Comparison of ENCODE assay signal across 1 cellular context in the genomic region with DNA sequence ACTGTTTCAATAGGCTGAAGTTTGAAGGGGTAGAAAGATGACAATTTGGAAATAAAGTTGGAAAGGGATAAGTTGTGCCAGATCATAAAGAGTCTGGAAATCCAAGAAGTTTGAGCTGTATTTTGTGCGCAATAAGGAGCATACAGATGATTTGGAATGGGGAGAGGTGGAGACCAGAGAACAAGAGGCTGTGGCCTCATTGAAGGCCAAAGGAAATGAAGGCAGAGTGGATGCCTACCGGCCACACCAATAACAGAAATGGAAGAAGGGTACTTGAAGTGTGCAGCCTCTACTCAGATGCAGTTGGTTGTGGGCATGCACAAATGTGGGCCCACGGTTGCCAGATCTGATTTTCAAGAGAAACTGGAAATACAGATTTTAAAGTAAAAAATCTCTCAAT.
TF ChIP-seq lines count a peak whose summit lies in the region.

No MANE protein-coding gene starts in this region.

TF ChIP-seq in IMR-90, 13 proteins besides CTCF, POLR2A, EP300 and RAD21:
- TF ChIP-seq CEBPB (IDR thresholded peaks at IDR 0.05; ENCODE audit: low read depth, low read length) (no peak), RFX5 (IDR thresholded peaks at IDR 0.05; ENCODE audit: low read depth, low read length) (no peak), RCOR1 (IDR thresholded peaks at IDR 0.05; ENCODE audit: insufficient replicate concordance, low read length) (no peak), FOS (IDR thresholded peaks at IDR 0.05; ENCODE audit: low read depth, low read length) (no peak), CHD1 (IDR thresholded peaks at IDR 0.05; ENCODE audit: low read depth, low read length) (no peak), MXI1 (IDR thresholded peaks at IDR 0.05; ENCODE audit: borderline replicate concordance, low read depth, low read length) (no peak), MAZ (IDR thresholded peaks at IDR 0.05; ENCODE audit: borderline replicate concordance, low read depth, low read length) (no peak), BHLHE40 (IDR thresholded peaks at IDR 0.05; ENCODE audit: low read depth, low read length) (no peak), NFE2L2 (IDR thresholded peaks at IDR 0.05; ENCODE audit: low read depth, low read length) (no peak), SMC3 (IDR thresholded peaks at IDR 0.05; ENCODE audit: low read depth, low read length) (no peak)
- TF ChIP-seq, protein P1, sequence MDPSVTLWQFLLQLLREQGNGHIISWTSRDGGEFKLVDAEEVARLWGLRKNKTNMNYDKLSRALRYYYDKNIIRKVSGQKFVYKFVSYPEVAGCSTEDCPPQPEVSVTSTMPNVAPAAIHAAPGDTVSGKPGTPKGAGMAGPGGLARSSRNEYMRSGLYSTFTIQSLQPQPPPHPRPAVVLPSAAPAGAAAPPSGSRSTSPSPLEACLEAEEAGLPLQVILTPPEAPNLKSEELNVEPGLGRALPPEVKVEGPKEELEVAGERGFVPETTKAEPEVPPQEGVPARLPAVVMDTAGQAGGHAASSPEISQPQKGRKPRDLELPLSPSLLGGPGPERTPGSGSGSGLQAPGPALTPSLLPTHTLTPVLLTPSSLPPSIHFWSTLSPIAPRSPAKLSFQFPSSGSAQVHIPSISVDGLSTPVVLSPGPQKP (IDR thresholded peaks at IDR 0.05; ENCODE audit: borderline replicate concordance, low read depth, low read length) = no peak
- TF ChIP-seq, protein P2, sequence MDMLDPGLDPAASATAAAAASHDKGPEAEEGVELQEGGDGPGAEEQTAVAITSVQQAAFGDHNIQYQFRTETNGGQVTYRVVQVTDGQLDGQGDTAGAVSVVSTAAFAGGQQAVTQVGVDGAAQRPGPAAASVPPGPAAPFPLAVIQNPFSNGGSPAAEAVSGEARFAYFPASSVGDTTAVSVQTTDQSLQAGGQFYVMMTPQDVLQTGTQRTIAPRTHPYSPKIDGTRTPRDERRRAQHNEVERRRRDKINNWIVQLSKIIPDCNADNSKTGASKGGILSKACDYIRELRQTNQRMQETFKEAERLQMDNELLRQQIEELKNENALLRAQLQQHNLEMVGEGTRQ (IDR thresholded peaks at IDR 0.05; ENCODE audit: low read depth, low read length) = no peak
TF ChIP-seq in IMR-90: peak in this region for 0.
